In the genomic region with DNA sequence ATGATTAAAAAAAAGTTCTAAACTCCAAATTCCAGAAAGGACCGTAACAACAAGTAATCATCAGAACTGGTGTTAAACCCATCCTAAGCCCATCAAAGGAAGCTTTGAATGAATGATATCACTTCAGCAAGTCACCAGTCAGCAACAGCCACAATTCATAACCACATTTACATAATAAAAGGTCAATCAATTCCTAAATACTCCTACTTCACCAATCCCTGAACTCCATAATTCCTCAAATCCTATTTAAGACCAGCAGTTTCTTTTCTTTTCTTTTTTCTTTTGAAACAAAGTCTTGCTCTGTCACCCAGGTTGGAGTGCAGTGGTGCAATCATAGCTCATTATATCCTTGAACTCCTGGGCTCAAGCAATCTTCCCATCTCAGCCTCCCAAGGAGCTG, we compare ENCODE assay signal across 28 cellular contexts.
"Had no signal": no experiment of that assay in that cellular context is flagged by ENCODE, and none has a peak within 500 bp of the region (broad histone marks: within the 10 kb centered on the region; RNA-seq: fewer than 3 reads in every experiment).

No MANE protein-coding gene starts in this region.

- H3K4me2 ChIP-seq: neural progenitor cell had no signal

- H3K79me2 ChIP-seq: parathyroid adenoma had no signal

- H3K4me3 Mint-ChIP-seq: nephron; neural progenitor cell; stimulated activated effector memory CD8-positive, alpha-beta T cell treated with anti-CD3 and anti-CD28 coated beads, Interleukin-12 subunit alpha, Interleukin-12 subunit beta, amount 100 ng/mL, for 72 hours; stimulated activated naive B cell treated with anti-CD40 and anti-IgM and Interleukin-4, amounts not matched to agents 10 μg/mL and 1 μg/mL and 100 μg/mL, for 72 hours; stimulated activated naive CD8-positive, alpha-beta T cell treated with anti-CD3 and anti-CD28 coated beads, Interleukin-15, Interleukin-2, amounts not matched to agents 100 ng/mL and 50 ng/mL, for 24 hours had no signal

- H3K4me1 ChIP-seq: neural progenitor cell, parathyroid adenoma, psoas muscle, right lobe of liver, thyroid gland had no signal

- DNase-seq: occipital lobe; ovary; posterior cingulate gyrus; psoas muscle; right cardiac atrium; right lobe of liver; sigmoid colon; small intestine; stimulated activated CD4-positive, alpha-beta T cell treated with anti-CD3 and anti-CD28 coated beads, Interleukin-15, amount 100 ng/mL, for 24 hours; stimulated activated CD4-positive, alpha-beta T cell treated with anti-CD3 and anti-CD28 coated beads, Interleukin-2, amount 100 ng/mL, for 24 hours; stimulated activated CD4-positive, alpha-beta T cell treated with anti-CD3 and anti-CD28 coated beads, Interleukin-2, amount 100 ng/mL, for 48 hours; stimulated activated CD4-positive, alpha-beta T cell treated with anti-CD3 and anti-CD28 coated beads, Interleukin-4, amount 100 ng/mL, for 24 hours; stimulated activated naive B cell treated with anti-CD40 and anti-IgM and Interleukin-4, amounts not matched to agents 10 μg/mL and 1 μg/mL and 100 μg/mL, for 72 hours; stimulated activated naive CD4-positive, alpha-beta T cell treated with Interleukin-2 at 50 U/mL for 16 hours; stomach; thyroid gland; trophoblast cell; upper lobe of left lung had no signal

- H3K27ac Mint-ChIP-seq: nephron; neural progenitor cell; progenitor cell of endocrine pancreas; stimulated activated effector memory CD8-positive, alpha-beta T cell treated with anti-CD3 and anti-CD28 coated beads, Interleukin-12 subunit alpha, Interleukin-12 subunit beta, amount 100 ng/mL, for 72 hours; stimulated activated naive B cell treated with anti-CD40 and anti-IgM and Interleukin-4, amounts not matched to agents 10 μg/mL and 1 μg/mL and 100 μg/mL, for 72 hours; stimulated activated naive CD8-positive, alpha-beta T cell treated with anti-CD3 and anti-CD28 coated beads, Interleukin-15, Interleukin-2, amounts not matched to agents 100 ng/mL and 50 ng/mL, for 24 hours had no signal

- FAIRE-seq: small intestine, urothelium cell line had no signal

- H2AFZ ChIP-seq: neural progenitor cell, parathyroid adenoma had no signal

- ATAC-seq: psoas muscle; right cardiac atrium; stimulated activated effector memory CD8-positive, alpha-beta T cell treated with anti-CD3 and anti-CD28 coated beads, Interleukin-12 subunit alpha, Interleukin-12 subunit beta, amount 100 ng/mL, for 72 hours; stimulated activated naive B cell treated with anti-CD40 and anti-IgM and Interleukin-4, amounts not matched to agents 10 μg/mL and 1 μg/mL and 100 μg/mL, for 72 hours had no signal

- H3K9me3 ChIP-seq: ovary, right lobe of liver, sigmoid colon, thoracic aorta, thyroid gland, tibial nerve, upper lobe of left lung, vagina had no signal

- H3K27me3 ChIP-seq: neural progenitor cell, ovary, right lobe of liver, sigmoid colon, stomach, thyroid gland, tibial nerve, upper lobe of left lung, vagina had no signal

- H3K4me3 ChIP-seq: neural progenitor cell, ovary, psoas muscle, right lobe of liver, sigmoid colon, stomach, thoracic aorta, thyroid gland, tibial nerve, upper lobe of left lung, vagina had no signal

- H3K4me1 Mint-ChIP-seq: nephron; stimulated activated naive B cell treated with anti-CD40 and anti-IgM and Interleukin-4, amounts not matched to agents 10 μg/mL and 1 μg/mL and 100 μg/mL, for 72 hours had no signal

- H3K9ac ChIP-seq: neural progenitor cell, parathyroid adenoma had no signal

- H3K36me3 ChIP-seq: neural progenitor cell, ovary, right lobe of liver, sigmoid colon, stomach, thoracic aorta, thyroid gland, tibial nerve, upper lobe of left lung, vagina had no signal

- H3K27me3 Mint-ChIP-seq: progenitor cell of endocrine pancreas; stimulated activated naive B cell treated with anti-CD40 and anti-IgM and Interleukin-4, amounts not matched to agents 10 μg/mL and 1 μg/mL and 100 μg/mL, for 72 hours; stimulated activated naive CD8-positive, alpha-beta T cell treated with anti-CD3 and anti-CD28 coated beads, Interleukin-15, Interleukin-2, amounts not matched to agents 100 ng/mL and 50 ng/mL, for 24 hours had no signal

- H3K27ac ChIP-seq: neural progenitor cell, ovary, parathyroid adenoma, psoas muscle, right lobe of liver, sigmoid colon, stomach, thoracic aorta, thyroid gland, tibial nerve, upper lobe of left lung, vagina had no signal
